In the genomic region with DNA sequence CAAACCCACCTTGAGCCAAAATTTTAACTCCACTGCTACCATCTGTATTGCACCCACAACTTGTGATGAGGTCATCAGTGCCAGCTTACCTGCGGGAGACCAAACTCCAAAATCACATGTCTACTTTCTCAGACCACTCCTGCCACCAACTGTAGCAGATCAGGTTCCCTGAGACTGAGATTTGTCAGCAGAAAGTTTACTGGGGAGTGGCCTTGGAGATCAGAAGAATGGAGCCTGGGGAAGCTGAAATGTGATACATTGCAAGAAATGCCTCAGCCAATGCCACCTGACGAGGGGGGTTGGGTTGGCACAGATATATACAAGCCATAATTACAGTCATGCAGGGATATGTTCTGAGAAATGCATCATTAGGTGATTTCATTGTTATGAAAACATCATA, we compare ENCODE assay signal across 24 cellular contexts. TPM values are rescaled to one million over a fixed set of nuclear protein-coding genes. Genes with fewer than 3 reads are reported as not detected.
A peak's percentile ranks its signal among the peaks of the same experiment; 100 is the strongest.
DNase-seq lines count a peak whose midpoint lies in the region; ATAC-seq, FAIRE-seq and TF ChIP-seq lines count a peak whose summit lies in the region.
"Had no signal": no experiment of that assay in that cellular context is flagged by ENCODE, and none has a peak within 500 bp of the region (broad histone marks: within the 10 kb centered on the region; RNA-seq: fewer than 3 reads in every experiment).

No MANE protein-coding gene starts in this region.

- TF ChIP-seq CTCF in body of pancreas (IDR thresholded peaks at IDR 0.05) (no peak), pancreas (IDR thresholded peaks at IDR 0.05) (no peak), breast epithelium (IDR thresholded peaks at IDR 0.05) (no peak)

- no peaks in the 10 kb centered on the region for H3K9me3 Mint-ChIP-seq in naive thymus-derived CD4-positive, alpha-beta T cell
- H3K9me3 Mint-ChIP-seq: activated B cell treated with CpG ODN at 0.5 μM for 24 hours; activated CD4-positive, alpha-beta memory T cell treated with anti-CD3 and anti-CD28 coated beads for 36 hours; brain; natural killer cell treated with Interleukin-12 subunit alpha and Interleukin-12 subunit beta and Interleukin-15 and Interleukin-18, amount 100 ng/mL, for 72 hours; stimulated activated naive CD8-positive, alpha-beta T cell treated with anti-CD3 and anti-CD28 coated beads, Interleukin-15, Interleukin-2, amounts not matched to agents 100 ng/mL and 50 ng/mL, for 24 hours had no signal

- POLR2A ChIA-PET in naive thymus-derived CD4-positive, alpha-beta T cell (lab: Charles Lee): interaction anchor here (1.4 kb wide), 1 partner anchor 17 kb away, joined by 4 read pairs; no protein-coding TSS in a partner anchor

- no peak overlapping the region for H3K4me3 Mint-ChIP-seq in naive thymus-derived CD4-positive, alpha-beta T cell
- H3K4me3 Mint-ChIP-seq: activated B cell treated with CpG ODN at 0.5 μM for 24 hours; activated CD4-positive, alpha-beta memory T cell treated with anti-CD3 and anti-CD28 coated beads for 36 hours; brain; natural killer cell treated with Interleukin-12 subunit alpha and Interleukin-12 subunit beta and Interleukin-15 and Interleukin-18, amount 100 ng/mL, for 72 hours; stimulated activated naive CD8-positive, alpha-beta T cell treated with anti-CD3 and anti-CD28 coated beads, Interleukin-15, Interleukin-2, amounts not matched to agents 100 ng/mL and 50 ng/mL, for 24 hours had no signal

- H3K9me3 ChIP-seq in body of pancreas (no peaks in the 10 kb centered on the region), pancreas (no peaks in the 10 kb centered on the region), breast epithelium (no peaks in the 10 kb centered on the region)
- H3K9me3 ChIP-seq in naive thymus-derived CD4-positive, alpha-beta T cell (ENCODE audit: control insufficient read depth in 2 of 3, low read length in 3 of 3): no peaks in the 10 kb centered on the region
- H3K9me3 ChIP-seq: heart left ventricle, left lung, thyroid gland had no signal

- H3K27ac Mint-ChIP-seq in naive thymus-derived CD4-positive, alpha-beta T cell: no peak overlapping the region
- H3K27ac Mint-ChIP-seq: activated B cell treated with CpG ODN at 0.5 μM for 24 hours; activated CD4-positive, alpha-beta memory T cell treated with anti-CD3 and anti-CD28 coated beads for 36 hours; brain; natural killer cell treated with Interleukin-12 subunit alpha and Interleukin-12 subunit beta and Interleukin-15 and Interleukin-18, amount 100 ng/mL, for 72 hours; stimulated activated naive CD8-positive, alpha-beta T cell treated with anti-CD3 and anti-CD28 coated beads, Interleukin-15, Interleukin-2, amounts not matched to agents 100 ng/mL and 50 ng/mL, for 24 hours had no signal

- no peak overlapping the region for H3K4me3 ChIP-seq in body of pancreas
- no peak overlapping the region for H3K4me3 ChIP-seq in pancreas
- H3K4me3 ChIP-seq in breast epithelium: no peak overlapping the region
- no peak overlapping the region for H3K4me3 ChIP-seq in naive thymus-derived CD4-positive, alpha-beta T cell (ENCODE audit: low read length)
- H3K4me3 ChIP-seq: heart left ventricle, left lung, thyroid gland had no signal

- H3K4me1 ChIP-seq in body of pancreas (peaks cover 13% of the 10 kb centered on the region), pancreas (no peaks in the 10 kb centered on the region), breast epithelium (no peaks in the 10 kb centered on the region)
- peaks cover 0 to 7% of the 10 kb centered on the region in 2 donors for H3K4me1 ChIP-seq in naive thymus-derived CD4-positive, alpha-beta T cell (ENCODE audit: control insufficient read depth in 2 of 2, insufficient read depth in 2 of 2, low read length in 2 of 2)

- H3K27me3 ChIP-seq in body of pancreas: no peaks in the 10 kb centered on the region
- H3K27me3 ChIP-seq in pancreas: no peaks in the 10 kb centered on the region
- no peaks in the 10 kb centered on the region for H3K27me3 ChIP-seq in breast epithelium
- no peaks in the 10 kb centered on the region for H3K27me3 ChIP-seq in naive thymus-derived CD4-positive, alpha-beta T cell (ENCODE audit: control insufficient read depth in 2 of 2, insufficient read depth in 2 of 2, low read length in 2 of 2)
- H3K27me3 ChIP-seq: heart left ventricle, left lung, thyroid gland had no signal

- 23 to 40% methylated on average over 2 of the region's 2 CpGs for WGBS in body of pancreas, 2 donors
- WGBS in pancreas, 2 donors: 29 to 30% methylated on average over 2 of the region's 2 CpGs

- CTCF ChIA-PET in naive thymus-derived CD4-positive, alpha-beta T cell (lab: Charles Lee): interaction anchor here (0.6 kb wide), 3 partner anchors 19 to 59 kb away, joined by 3 to 4 read pairs (median 4); no protein-coding TSS in a partner anchor

- H3K27me3 Mint-ChIP-seq in naive thymus-derived CD4-positive, alpha-beta T cell: no peaks in the 10 kb centered on the region
- H3K27me3 Mint-ChIP-seq: activated B cell treated with CpG ODN at 0.5 μM for 24 hours; activated CD4-positive, alpha-beta memory T cell treated with anti-CD3 and anti-CD28 coated beads for 36 hours; brain; natural killer cell treated with Interleukin-12 subunit alpha and Interleukin-12 subunit beta and Interleukin-15 and Interleukin-18, amount 100 ng/mL, for 72 hours; stimulated activated naive CD8-positive, alpha-beta T cell treated with anti-CD3 and anti-CD28 coated beads, Interleukin-15, Interleukin-2, amounts not matched to agents 100 ng/mL and 50 ng/mL, for 24 hours had no signal

- DNase-seq in DMS53 (lab: John Stamatoyannopoulos, UW) (peak; percentile 52), NCI-H2107 (lab: John Stamatoyannopoulos, UW) (peak; percentile 55), body of pancreas (peak; percentile 34 to 75 (median 60)), pancreas (peak in 3 of 6 donors; percentile 24 to 58 (median 55)), breast epithelium (ENCODE audit: low spot score in 2 of 2) (no peak)
- DNase-seq in naive thymus-derived CD4-positive, alpha-beta T cell: no peak
- DNase-seq: activated B cell treated with CpG ODN at 0.5 μM for 24 hours; activated CD4-positive, alpha-beta memory T cell treated with anti-CD3 and anti-CD28 coated beads for 36 hours; effector CD8-positive, alpha-beta T cell; foreskin fibroblast; heart left ventricle; KG1; left lung; midbrain; MM.1S; SHP77; SW 1271; thyroid gland had no signal

- peaks cover 0 to 15% (median 7%) of the 10 kb centered on the region in 7 donors for H3K4me1 Mint-ChIP-seq in naive thymus-derived CD4-positive, alpha-beta T cell

- TF ChIP-seq POLR2A in body of pancreas (IDR thresholded peaks at IDR 0.05) (no peak), breast epithelium (IDR thresholded peaks at IDR 0.05) (no peak)

- no peaks in the 10 kb centered on the region for H3K36me3 ChIP-seq in body of pancreas (replicated peaks in 1 of 2; ENCODE audit: insufficient read depth in 1 of 2, low read depth in 2 of 2)
- H3K36me3 ChIP-seq in pancreas: no peaks in the 10 kb centered on the region
- peaks cover 4% of the 10 kb centered on the region for H3K36me3 ChIP-seq in breast epithelium
- H3K36me3 ChIP-seq in naive thymus-derived CD4-positive, alpha-beta T cell (ENCODE audit: control insufficient read depth in 2 of 3, insufficient read depth in 3 of 3, low read length in 3 of 3): peaks cover 0 to 14% (median 0%) of the 10 kb centered on the region in 3 experiments
- H3K36me3 ChIP-seq: thyroid gland had no signal

- intact Hi-C loops in body of pancreas (cut with DNase I) (no loop called here), pancreas (cut with DNase I) (loop anchor here in 1 of 3 donors (10.0 kb wide), 1 partner anchor 222 kb away; no protein-coding TSS in a partner anchor), breast epithelium (cut with DNase I; ENCODE audit: low total_unique reads) (no loop called here)
- intact Hi-C loops in naive thymus-derived CD4-positive, alpha-beta T cell (cut with micrococcal nuclease): no loop called here

- no peak for FAIRE-seq in pancreas (lab: Jason Lieb, UNC)
- FAIRE-seq: colon, GM19239 had no signal

- H3K36me3 Mint-ChIP-seq in naive thymus-derived CD4-positive, alpha-beta T cell: peaks cover 0 to 4% (median 0%) of the 10 kb centered on the region in 5 donors
- H3K36me3 Mint-ChIP-seq: brain; natural killer cell treated with Interleukin-12 subunit alpha and Interleukin-12 subunit beta and Interleukin-15 and Interleukin-18, amount 100 ng/mL, for 72 hours had no signal

- ATAC-seq in body of pancreas (peak; percentile 58), pancreas (peak; percentile 74 to 87 (median 81)), SK-N-SH treated with all-trans-retinoic acid at 6 μM for 48 hours (no peak)
- ATAC-seq in naive thymus-derived CD4-positive, alpha-beta T cell: no peak
- ATAC-seq: heart left ventricle; left lung; natural killer cell treated with Interleukin-12 subunit alpha and Interleukin-12 subunit beta and Interleukin-15 and Interleukin-18, amount 100 ng/mL, for 72 hours had no signal

- peak overlapping the region in 3 of 4 donors; percentile 26 to 51 (median 29) for H3K27ac ChIP-seq in body of pancreas
- H3K27ac ChIP-seq in pancreas: peak overlapping the region in 1 of 4 donors; percentile 18
- no peak overlapping the region for H3K27ac ChIP-seq in breast epithelium
- no peak overlapping the region for H3K27ac ChIP-seq in naive thymus-derived CD4-positive, alpha-beta T cell (ENCODE audit: low read depth, low read length)
- H3K27ac ChIP-seq: heart left ventricle, left lung, thyroid gland had no signal

RNA-seq across cellular contexts. Expression of a gene that starts 19.1 kb away (rescaled TPM):
- 10 to 100 TPM in 1 of 2 donors, 1 to 10 TPM in 1; 7.3 to 11.9 TPM for total RNA-seq in body of pancreas
- 1 to 10 TPM; 4.1 to 7.9 (median 5.7) TPM for total RNA-seq in pancreas
- polyA plus RNA-seq in pancreas: 1 to 10 TPM; 8.5 to 9.6 TPM
- 10 to 100 TPM; 14.1 to 19.6 (median 17.4) TPM for total RNA-seq in breast epithelium
- 10 to 100 TPM; 24.4 to 88.2 (median 34.1) TPM for total RNA-seq in naive thymus-derived CD4-positive, alpha-beta T cell
- 10 to 100 TPM; 18.5 to 25.9 TPM for polyA plus RNA-seq in naive thymus-derived CD4-positive, alpha-beta T cell

RNA-seq across cellular contexts. Expression of a gene that starts 19.1 kb away (rescaled TPM):
- total RNA-seq in body of pancreas: 1 to 10 TPM; 4.9 to 5.9 TPM
- total RNA-seq in pancreas: 1 to 10 TPM in 5 of 6 donors, under 1 TPM in 1; 0.95 to 2.3 (median 1.9) TPM
- polyA plus RNA-seq in pancreas: 1 to 10 TPM; 2.5 to 3.6 TPM
- total RNA-seq in breast epithelium: 1 to 10 TPM; 3.3 to 4.7 (median 4.3) TPM
- total RNA-seq in naive thymus-derived CD4-positive, alpha-beta T cell: 1 to 10 TPM; 2.4 to 5.4 (median 3.2) TPM
- polyA plus RNA-seq in naive thymus-derived CD4-positive, alpha-beta T cell: under 1 TPM; 0.17 to 0.95 TPM

RNA-seq across cellular contexts. Expression of a gene that starts 39.1 kb away (rescaled TPM):
- total RNA-seq in body of pancreas (10 to 100 TPM; 40.7 to 45.5 TPM), pancreas (10 to 100 TPM; 14.8 to 35.8 (median 24.7) TPM), breast epithelium (10 to 100 TPM; 34.7 to 55.8 (median 37.9) TPM)
- polyA plus RNA-seq in pancreas: 10 to 100 TPM; 29.6 to 51.4 TPM
- 100 to 1,000 TPM in 1 of 5 experiments, 10 to 100 TPM in 4; 25.6 to 106 (median 46.0) TPM for total RNA-seq in naive thymus-derived CD4-positive, alpha-beta T cell
- 10 to 100 TPM; 18.9 to 25.4 TPM for polyA plus RNA-seq in naive thymus-derived CD4-positive, alpha-beta T cell

Comparison
In these comparisons a context has a peak if more than half of its experiments do, and no peak if none do; other contexts are left out.
1. DNase-seq: peak in DMS53 (single experiment), NCI-H2107 (single experiment) and body of pancreas (4 of 4); none in breast epithelium (0 of 2) and naive thymus-derived CD4-positive, alpha-beta T cell (0 of 9).
2. ATAC-seq: peak in body of pancreas (single experiment) and pancreas (4 of 4); none in SK-N-SH treated with all-trans-retinoic acid at 6 μM for 48 hours (single experiment) and naive thymus-derived CD4-positive, alpha-beta T cell (single experiment).
3. H3K27ac ChIP-seq: peak in body of pancreas (3 of 4); none in breast epithelium (0 of 2) and naive thymus-derived CD4-positive, alpha-beta T cell (single experiment).